In the genomic region with DNA sequence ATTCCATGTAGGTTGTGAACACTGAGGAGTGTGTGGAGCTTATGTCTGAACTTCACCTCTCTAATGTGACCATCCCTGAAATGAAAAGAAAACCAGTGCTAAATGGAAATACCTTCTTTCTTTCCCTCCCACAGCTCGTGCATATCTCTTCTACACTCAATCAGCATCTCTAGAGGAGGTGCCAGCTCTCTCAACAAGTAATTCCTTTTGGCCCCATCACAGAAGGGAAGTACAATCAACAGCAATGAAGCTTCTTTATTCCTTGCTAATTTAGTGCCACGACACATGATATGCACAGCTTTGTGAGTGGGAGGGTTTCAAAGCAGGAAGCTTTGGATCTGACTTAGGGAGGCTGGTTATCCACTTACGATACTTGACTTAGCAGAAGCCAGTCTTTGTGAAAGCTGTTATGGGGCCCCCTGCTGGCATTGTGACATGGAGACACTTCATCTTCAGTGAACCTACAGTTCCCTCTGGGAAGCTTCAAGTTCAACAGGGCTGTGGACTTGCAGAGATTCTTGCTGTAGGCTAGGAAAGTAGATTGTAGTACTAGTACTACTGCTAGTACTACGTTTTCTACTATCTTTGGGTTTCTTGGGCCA, we compare ENCODE assay signal across 9 cellular contexts.
DNase-seq lines count a peak whose midpoint lies in the region; ATAC-seq, FAIRE-seq and TF ChIP-seq lines count a peak whose summit lies in the region.
"Had no signal": no experiment of that assay in that cellular context is flagged by ENCODE, and none has a peak within 500 bp of the region (broad histone marks: within the 10 kb centered on the region; RNA-seq: fewer than 3 reads in every experiment).

No MANE protein-coding gene starts in this region.

- CTCF ChIA-PET in activated CD8-positive, alpha-beta T cell treated with anti-CD3 and anti-CD28 coated beads, Interleukin-2, amount 10 ng/mL, durations not matched to agents 7 days and 5 days (lab: Charles Lee), result interaction anchor here (0.8 to 2.4 kb wide), 4 partner anchors 18 to 115 kb away, joined by 3 to 14 read pairs (median 6); no protein-coding TSS in a partner anchor

- POLR2A ChIA-PET in activated CD8-positive, alpha-beta T cell treated with anti-CD3 and anti-CD28 coated beads, Interleukin-2, amount 10 ng/mL, durations not matched to agents 7 days and 5 days (lab: Charles Lee), result no interaction called here

- H3K27ac Mint-ChIP-seq in activated CD8-positive, alpha-beta T cell treated with anti-CD3 and anti-CD28 coated beads, Interleukin-2, amount 10 ng/mL, durations not matched to agents 7 days and 5 days, result no peak overlapping the region
- H3K27ac Mint-ChIP-seq: T-cell had no signal

- no peak overlapping the region for H3K4me3 ChIP-seq in retinal pigment epithelial cell (ENCODE audit: low read length)

- FAIRE-seq in D721Med (lab: Jason Lieb, UNC) (no peak), H54 (lab: Jason Lieb, UNC) (no peak)

- no peak overlapping the region for H3K4me3 Mint-ChIP-seq in activated CD8-positive, alpha-beta T cell treated with anti-CD3 and anti-CD28 coated beads, Interleukin-2, amount 10 ng/mL, durations not matched to agents 7 days and 5 days
- H3K4me3 Mint-ChIP-seq: T-cell had no signal

- TF ChIP-seq POLR2A in H54 (IDR thresholded peaks at IDR 0.05; ENCODE audit: low read depth, low read length), result no peak

- H3K27me3 Mint-ChIP-seq in activated CD8-positive, alpha-beta T cell treated with anti-CD3 and anti-CD28 coated beads, Interleukin-2, amount 10 ng/mL, durations not matched to agents 7 days and 5 days (ENCODE audit: low read depth), result peaks cover 3% of the 10 kb centered on the region

- ATAC-seq in activated CD8-positive, alpha-beta T cell treated with anti-CD3 and anti-CD28 coated beads, Interleukin-2, amount 10 ng/mL, durations not matched to agents 7 days and 5 days, result no peak
- ATAC-seq in Right ventricle myocardium superior (ENCODE audit: poor library complexity), result peak; percentile 81
- ATAC-seq: T-cell had no signal

- intact Hi-C loops in Right ventricle myocardium superior (cut with DNase I), result loop anchor here (5.0 kb wide), 1 partner anchor 114 kb away; no protein-coding TSS in a partner anchor

- TF ChIP-seq CTCF in D721Med (IDR thresholded peaks at IDR 0.05; ENCODE audit: insufficient read depth, missing control alignments) (peak; percentile 70), retinal pigment epithelial cell (conservative IDR thresholded peaks at IDR 0.05; ENCODE audit: low read depth, low read length) (peak; percentile 77)

- peaks cover 9% of the 10 kb centered on the region for H3K4me1 Mint-ChIP-seq in activated CD8-positive, alpha-beta T cell treated with anti-CD3 and anti-CD28 coated beads, Interleukin-2, amount 10 ng/mL, durations not matched to agents 7 days and 5 days (ENCODE audit: low read depth)

- DNase-seq in D721Med (ENCODE audit: insufficient read length, low spot score) (no peak), H54 (ENCODE audit: insufficient read length, low spot score) (peak; percentile 4), NCI-H226 (peak; percentile 6), Right ventricle myocardium superior (peak; percentile 74), retinal pigment epithelial cell (ENCODE audit: low read depth) (peak; percentile 9), epidermal melanocyte (ENCODE audit: insufficient read length, low spot score) (no peak), activated gamma-delta T cell treated with Interleukin-2 at 50 U/mL for 16 hours (no peak)
- DNase-seq in activated CD8-positive, alpha-beta T cell treated with anti-CD3 and anti-CD28 coated beads, Interleukin-2, amount 10 ng/mL, durations not matched to agents 7 days and 5 days, result peak; percentile 36

- H3K36me3 Mint-ChIP-seq in activated CD8-positive, alpha-beta T cell treated with anti-CD3 and anti-CD28 coated beads, Interleukin-2, amount 10 ng/mL, durations not matched to agents 7 days and 5 days (ENCODE audit: low read depth), result no peaks in the 10 kb centered on the region
- H3K36me3 Mint-ChIP-seq: T-cell had no signal

- no peaks in the 10 kb centered on the region for H3K9me3 Mint-ChIP-seq in activated CD8-positive, alpha-beta T cell treated with anti-CD3 and anti-CD28 coated beads, Interleukin-2, amount 10 ng/mL, durations not matched to agents 7 days and 5 days (ENCODE audit: insufficient read depth)
- H3K9me3 Mint-ChIP-seq: T-cell had no signal

Comparison
In these comparisons a context has a peak if more than half of its experiments do, and no peak if none do; other contexts are left out.
1. DNase-seq: peak in H54 (single experiment), NCI-H226 (single experiment), activated CD8-positive, alpha-beta T cell treated with anti-CD3 and anti-CD28 coated beads, Interleukin-2, amount 10 ng/mL, durations not matched to agents 7 days and 5 days (single experiment), Right ventricle myocardium superior (single experiment) and retinal pigment epithelial cell (single experiment); none in D721Med (single experiment), epidermal melanocyte (single experiment) and activated gamma-delta T cell treated with Interleukin-2 at 50 U/mL for 16 hours (single experiment).